In the genomic region with DNA sequence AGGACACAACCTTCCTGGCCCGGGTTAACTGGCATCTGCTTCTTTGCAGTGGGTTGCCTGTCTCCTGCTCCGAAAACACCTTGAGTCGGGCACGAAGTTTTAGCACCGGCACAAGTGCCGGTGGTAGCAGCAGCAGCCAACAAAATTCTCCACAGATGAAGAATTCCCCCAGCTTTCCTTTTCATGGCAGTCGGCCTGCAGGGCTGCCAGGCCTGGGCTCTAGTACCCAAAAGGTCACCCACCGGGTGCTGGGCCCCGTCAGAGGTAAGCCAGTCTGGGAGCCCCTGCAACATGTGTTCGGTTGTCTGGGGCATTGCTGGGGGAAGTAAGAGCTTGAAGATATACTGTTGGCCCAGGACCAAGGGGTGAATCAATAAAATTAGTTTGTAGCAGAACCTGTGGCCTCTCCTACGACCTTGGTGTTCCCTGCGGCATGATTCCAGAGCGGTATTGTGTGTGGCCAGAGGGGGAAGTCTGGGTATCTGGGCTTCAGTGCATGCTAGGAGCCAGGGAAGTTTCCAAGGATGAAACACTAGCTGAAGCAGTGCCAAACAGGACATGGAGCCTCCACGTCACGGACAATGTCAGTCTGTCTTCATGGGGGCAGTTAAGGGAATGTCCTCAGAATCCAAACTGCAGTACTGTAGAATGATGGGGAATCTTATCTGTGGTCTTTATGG, we compare ENCODE assay signal across 1 cellular context.
TF ChIP-seq lines count a peak whose summit lies in the region.

No MANE protein-coding gene starts in this region.

TF ChIP-seq in K562, 482 proteins besides CTCF, POLR2A, EP300 and RAD21:
- TF ChIP-seq POLR2G (IDR thresholded peaks at IDR 0.05; ENCODE audit: low read depth, low read length) (0 out of 2 replicates have a peak, but pooled peaks have one; percentile 44), RBFOX2 (IDR thresholded peaks at IDR 0.05; ENCODE audit: low read depth, low read length) (peak; percentile 25; the same call in 1 of the 2 replicates), RFX1 (IDR thresholded peaks at IDR 0.05) (no peak), HMGN3 (IDR thresholded peaks at IDR 0.05; ENCODE audit: borderline replicate concordance, extremely low read depth, insufficient read length, low read depth, low read length) (no peak), XRCC4 (IDR thresholded peaks at IDR 0.05; ENCODE audit: extremely low read depth, insufficient read depth, insufficient read length) (no peak), MTA3 (IDR thresholded peaks at IDR 0.05; ENCODE audit: borderline replicate concordance) (no peak), GABPB1 (CRISPR knock-in tag; IDR thresholded peaks at IDR 0.05) (no peak)
- TF ChIP-seq, protein P1, sequence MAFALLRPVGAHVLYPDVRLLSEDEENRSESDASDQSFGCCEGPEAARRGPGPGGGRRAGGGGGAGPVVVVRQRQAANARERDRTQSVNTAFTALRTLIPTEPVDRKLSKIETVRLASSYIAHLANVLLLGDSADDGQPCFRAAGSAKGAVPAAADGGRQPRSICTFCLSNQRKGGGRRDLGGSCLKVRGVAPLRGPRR (CRISPR knock-in tag; IDR thresholded peaks at IDR 0.05) = no peak
